Comparison of ENCODE assay signal across 12 cellular contexts in the genomic region with DNA sequence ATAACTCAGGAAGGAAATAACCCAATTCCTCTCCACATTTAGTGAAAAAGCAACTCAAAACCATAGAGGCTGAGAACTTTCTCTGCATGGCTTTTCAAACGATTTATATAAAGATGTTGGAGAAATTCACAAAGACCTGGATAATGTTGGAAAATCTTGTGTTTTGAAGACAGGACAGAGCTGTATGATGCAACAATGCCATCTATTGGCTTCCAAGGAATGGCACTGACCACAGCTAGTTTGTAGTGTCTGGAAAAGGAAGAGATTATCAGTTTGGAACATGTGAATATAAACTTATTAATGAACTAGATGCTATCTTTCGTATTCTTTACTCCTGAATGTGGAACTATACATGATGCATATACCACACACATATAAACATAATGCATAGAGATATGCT.
DNase-seq lines count a peak whose midpoint lies in the region; FAIRE-seq and TF ChIP-seq lines count a peak whose summit lies in the region.
"Had no signal": no experiment of that assay in that cellular context is flagged by ENCODE, and none has a peak within 500 bp of the region (broad histone marks: within the 10 kb centered on the region; RNA-seq: fewer than 3 reads in every experiment).

No MANE protein-coding gene starts in this region.

- intact Hi-C loops in colonic mucosa (cut with DNase I) = no loop called here

- TF ChIP-seq CTCF in AG04449 (IDR thresholded peaks at IDR 0.05; ENCODE audit: insufficient read depth, low read length, missing control alignments) (peak; percentile 17), colonic mucosa (IDR thresholded peaks at IDR 0.05) (no peak)

- H3K27ac ChIP-seq in colonic mucosa = no peak overlapping the region

- H3K4me3 ChIP-seq in AG04449 (ENCODE audit: low read depth, low read length) (no peak overlapping the region), colonic mucosa (no peak overlapping the region)

- no peaks in the 10 kb centered on the region for H3K9me3 ChIP-seq in colonic mucosa

- no peaks in the 10 kb centered on the region for H3K36me3 ChIP-seq in colonic mucosa

- FAIRE-seq in HTR-8/SVneo (lab: Jason Lieb, UNC) (peak; percentile 26), islet of Langerhans (lab: Jason Lieb, UNC) (peak; percentile 96)
- FAIRE-seq: endometrium had no signal

- POLR2A ChIA-PET in AG04449 (lab: Yijun Ruan, JAX) = no interaction called here

- CTCF ChIA-PET in AG04449 (lab: Yijun Ruan, JAX) = no interaction called here

- H3K9ac ChIP-seq in colonic mucosa (ENCODE audit: low read depth in 2 of 2, low read length in 2 of 2) = no peak overlapping the region

- DNase-seq in AG04449 (ENCODE audit: low read depth, low spot score) (no peak), HTR-8/SVneo (ENCODE audit: insufficient read length, low spot score) (peak; percentile 3), astrocyte of the hippocampus (ENCODE audit: low read depth, low spot score) (peak; percentile 28), colonic mucosa (no peak), NCI-H2171 (lab: John Stamatoyannopoulos, UW) (no peak), SKM-1 (lab: John Stamatoyannopoulos, UW; ENCODE audit: unreplicated experiment) (no peak), KG1 (lab: John Stamatoyannopoulos, UW) (no peak)
- DNase-seq: activated effector memory CD4-positive, alpha-beta T cell treated with anti-CD3 and anti-CD28 coated beads, Interleukin-2, amount 50 U/mL, for 16 hours; NCI-H1092 treated with DMSO at 0.1 percent for 48 hours; T-helper 2 cell had no signal

- no peaks in the 10 kb centered on the region for H3K27me3 ChIP-seq in colonic mucosa

- no peaks in the 10 kb centered on the region for H3K4me1 ChIP-seq in colonic mucosa

Comparison
In these comparisons a context has a peak if more than half of its experiments do, and no peak if none do; other contexts are left out.
1. DNase-seq: peak in HTR-8/SVneo (single experiment) and astrocyte of the hippocampus (single experiment); none in AG04449 (single experiment), colonic mucosa (single experiment), NCI-H2171 (single experiment), SKM-1 (single experiment) and KG1 (single experiment).